2 cellular contexts compared by ENCODE assay signal in the genomic region with DNA sequence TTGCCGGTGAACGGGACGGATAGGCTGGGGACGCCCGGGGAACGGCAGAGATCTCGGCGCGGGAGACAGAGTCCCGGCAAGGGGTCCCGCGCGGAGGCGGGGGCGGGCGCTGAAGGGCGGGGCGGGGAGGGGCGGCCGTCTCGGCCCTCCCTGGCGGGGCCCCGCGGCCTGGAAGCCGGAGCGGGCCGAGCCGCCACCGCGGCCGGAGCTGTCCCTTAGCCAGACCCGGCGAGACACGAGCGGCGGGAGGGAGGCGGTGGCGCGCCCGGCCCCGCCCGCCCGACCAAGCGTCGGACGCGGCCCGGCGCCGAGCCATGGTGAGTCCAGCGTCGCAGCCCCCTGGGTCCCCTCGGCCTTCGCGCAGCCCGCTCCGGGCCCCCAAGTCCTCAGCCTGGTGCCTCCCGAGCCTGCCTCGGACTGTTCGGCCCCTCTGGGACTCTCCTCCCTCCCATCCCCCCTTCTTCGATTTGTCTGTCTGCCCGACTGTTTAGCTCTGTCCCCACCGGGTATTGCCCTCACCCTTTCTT.
TF ChIP-seq lines count a peak whose summit lies in the region.

A gene (plus strand): TSS at position 222 of the 527 bp plus-strand sequence. CDS start 93 bp downstream, at position 315.

TF ChIP-seq in SK-N-SH, 30 proteins besides CTCF, POLR2A, EP300 and RAD21:
- TF ChIP-seq, protein P1, sequence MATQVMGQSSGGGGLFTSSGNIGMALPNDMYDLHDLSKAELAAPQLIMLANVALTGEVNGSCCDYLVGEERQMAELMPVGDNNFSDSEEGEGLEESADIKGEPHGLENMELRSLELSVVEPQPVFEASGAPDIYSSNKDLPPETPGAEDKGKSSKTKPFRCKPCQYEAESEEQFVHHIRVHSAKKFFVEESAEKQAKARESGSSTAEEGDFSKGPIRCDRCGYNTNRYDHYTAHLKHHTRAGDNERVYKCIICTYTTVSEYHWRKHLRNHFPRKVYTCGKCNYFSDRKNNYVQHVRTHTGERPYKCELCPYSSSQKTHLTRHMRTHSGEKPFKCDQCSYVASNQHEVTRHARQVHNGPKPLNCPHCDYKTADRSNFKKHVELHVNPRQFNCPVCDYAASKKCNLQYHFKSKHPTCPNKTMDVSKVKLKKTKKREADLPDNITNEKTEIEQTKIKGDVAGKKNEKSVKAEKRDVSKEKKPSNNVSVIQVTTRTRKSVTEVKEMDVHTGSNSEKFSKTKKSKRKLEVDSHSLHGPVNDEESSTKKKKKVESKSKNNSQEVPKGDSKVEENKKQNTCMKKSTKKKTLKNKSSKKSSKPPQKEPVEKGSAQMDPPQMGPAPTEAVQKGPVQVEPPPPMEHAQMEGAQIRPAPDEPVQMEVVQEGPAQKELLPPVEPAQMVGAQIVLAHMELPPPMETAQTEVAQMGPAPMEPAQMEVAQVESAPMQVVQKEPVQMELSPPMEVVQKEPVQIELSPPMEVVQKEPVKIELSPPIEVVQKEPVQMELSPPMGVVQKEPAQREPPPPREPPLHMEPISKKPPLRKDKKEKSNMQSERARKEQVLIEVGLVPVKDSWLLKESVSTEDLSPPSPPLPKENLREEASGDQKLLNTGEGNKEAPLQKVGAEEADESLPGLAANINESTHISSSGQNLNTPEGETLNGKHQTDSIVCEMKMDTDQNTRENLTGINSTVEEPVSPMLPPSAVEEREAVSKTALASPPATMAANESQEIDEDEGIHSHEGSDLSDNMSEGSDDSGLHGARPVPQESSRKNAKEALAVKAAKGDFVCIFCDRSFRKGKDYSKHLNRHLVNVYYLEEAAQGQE (IDR thresholded peaks at IDR 0.05; ENCODE audit: low read depth, low read length): no peak
- TF ChIP-seq TAF1 (IDR thresholded peaks at IDR 0.05; ENCODE audit: borderline replicate concordance, low read depth, low read length): 0 out of 2 replicates have a peak, but pooled peaks have one; percentile 4

TF ChIP-seq in liver, 16 proteins besides CTCF, POLR2A, EP300 and RAD21 (continued from another document):
- TF ChIP-seq, protein P2, sequence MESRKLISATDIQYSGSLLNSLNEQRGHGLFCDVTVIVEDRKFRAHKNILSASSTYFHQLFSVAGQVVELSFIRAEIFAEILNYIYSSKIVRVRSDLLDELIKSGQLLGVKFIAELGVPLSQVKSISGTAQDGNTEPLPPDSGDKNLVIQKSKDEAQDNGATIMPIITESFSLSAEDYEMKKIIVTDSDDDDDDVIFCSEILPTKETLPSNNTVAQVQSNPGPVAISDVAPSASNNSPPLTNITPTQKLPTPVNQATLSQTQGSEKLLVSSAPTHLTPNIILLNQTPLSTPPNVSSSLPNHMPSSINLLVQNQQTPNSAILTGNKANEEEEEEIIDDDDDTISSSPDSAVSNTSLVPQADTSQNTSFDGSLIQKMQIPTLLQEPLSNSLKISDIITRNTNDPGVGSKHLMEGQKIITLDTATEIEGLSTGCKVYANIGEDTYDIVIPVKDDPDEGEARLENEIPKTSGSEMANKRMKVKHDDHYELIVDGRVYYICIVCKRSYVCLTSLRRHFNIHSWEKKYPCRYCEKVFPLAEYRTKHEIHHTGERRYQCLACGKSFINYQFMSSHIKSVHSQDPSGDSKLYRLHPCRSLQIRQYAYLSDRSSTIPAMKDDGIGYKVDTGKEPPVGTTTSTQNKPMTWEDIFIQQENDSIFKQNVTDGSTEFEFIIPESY (IDR thresholded peaks at IDR 0.05): no peak
- TF ChIP-seq YY1 (IDR thresholded peaks at IDR 0.05) (no peak), SP1 (IDR thresholded peaks at IDR 0.05) (no peak), TAF1 (conservative IDR thresholded peaks at IDR 0.05) (no peak), GABPA (IDR thresholded peaks at IDR 0.05 in 1 of 2, conservative IDR thresholded peaks at IDR 0.05 in 1 of 2) (no peak)
- TF ChIP-seq, protein P3, sequence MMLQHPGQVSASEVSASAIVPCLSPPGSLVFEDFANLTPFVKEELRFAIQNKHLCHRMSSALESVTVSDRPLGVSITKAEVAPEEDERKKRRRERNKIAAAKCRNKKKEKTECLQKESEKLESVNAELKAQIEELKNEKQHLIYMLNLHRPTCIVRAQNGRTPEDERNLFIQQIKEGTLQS (IDR thresholded peaks at IDR 0.05): no peak
